Comparison of ENCODE assay signal across 8 cellular contexts in genomic region chr7:13991791-13992620, GRCh38.
DNase-seq lines count a peak whose midpoint lies in the region; ATAC-seq and TF ChIP-seq lines count a peak whose summit lies in the region.

No MANE protein-coding gene starts in this region.

- TF ChIP-seq CTCF in AG09309 (IDR thresholded peaks at IDR 0.05; ENCODE audit: control insufficient read depth, insufficient read depth, low read depth, low read length, missing control alignments) = no peak
- no peak for TF ChIP-seq CTCF in LNCaP clone FGC (IDR thresholded peaks at IDR 0.05; ENCODE audit: control insufficient read depth, extremely low read depth, insufficient read depth)

- H3K36me3 ChIP-seq in mucosa of stomach (ENCODE audit: control insufficient read depth, insufficient read depth, low read length) = no peaks in the 10 kb centered on the region

- peak overlapping the region; percentile 36 for H3K9ac ChIP-seq in mucosa of stomach (ENCODE audit: low read length)

- no peaks in the 10 kb centered on the region for H3K27me3 ChIP-seq in mucosa of stomach (ENCODE audit: control insufficient read depth, insufficient read depth, low read length)

- peaks cover 9% of the 10 kb centered on the region for H3K4me1 ChIP-seq in mucosa of stomach (ENCODE audit: control insufficient read depth, insufficient read depth, low read length)

- no peaks in the 10 kb centered on the region for H3K36me3 Mint-ChIP-seq in effector memory CD8-positive, alpha-beta T cell (ENCODE audit: insufficient read depth)

- H3K4me3 ChIP-seq in AG09309 (ENCODE audit: control insufficient read depth, low read depth, low read length) (peak overlapping the region; percentile 87), LNCaP clone FGC (ENCODE audit: low read depth, low read length) (peak overlapping the region; percentile 42; the same call in 1 of the 2 replicates), mucosa of stomach (ENCODE audit: low read length) (no peak overlapping the region)

- H3K9me3 Mint-ChIP-seq in effector memory CD8-positive, alpha-beta T cell = no peaks in the 10 kb centered on the region

- DNase-seq in AG09309 (ENCODE audit: low read depth) = no peak
- DNase-seq in LNCaP clone FGC (ENCODE audit: low read depth) = no peak
- DNase-seq in effector memory CD8-positive, alpha-beta T cell = no peak
- DNase-seq in activated naive CD4-positive, alpha-beta T cell treated with Interleukin-2 at 50 U/mL for 16 hours = no peak
- no peak for DNase-seq in ACHN

- in situ Hi-C loops in ACHN (cut with HindIII; ENCODE audit: low pct_ligation_motif_present, low pct_unique_long_range_greater_than_20kb, low sequenced_read_pairs) = no loop called here

- ATAC-seq in effector memory CD8-positive, alpha-beta T cell (replicated peaks) = peak; percentile 18
- ATAC-seq in GM18502 (IDR thresholded peaks at IDR 0.05; ENCODE audit: poor library complexity, unreplicated experiment) (no peak), HG02973 (IDR thresholded peaks at IDR 0.05; ENCODE audit: unreplicated experiment) (no peak)

- no peaks in the 10 kb centered on the region for H3K9me3 ChIP-seq in mucosa of stomach (ENCODE audit: control insufficient read depth, low read length)

- H3K27ac Mint-ChIP-seq in effector memory CD8-positive, alpha-beta T cell = no peak overlapping the region

- H3K27me3 Mint-ChIP-seq in effector memory CD8-positive, alpha-beta T cell = no peaks in the 10 kb centered on the region

- no peaks in the 10 kb centered on the region for H3K4me1 Mint-ChIP-seq in effector memory CD8-positive, alpha-beta T cell (ENCODE audit: low read depth in 2 of 2)

- H3K4me3 Mint-ChIP-seq in effector memory CD8-positive, alpha-beta T cell = no peak overlapping the region
